ENCODE assay signal across 8 cellular contexts in genomic region chr9:92133949-92134604, GRCh38. TPM values are rescaled to one million over a fixed set of nuclear protein-coding genes. Genes with fewer than 3 reads are reported as not detected.
DNase-seq lines count a peak whose midpoint lies in the region; ATAC-seq, FAIRE-seq and TF ChIP-seq lines count a peak whose summit lies in the region.

No MANE protein-coding gene starts in this region.

- H3K4me3 ChIP-seq in kidney (ENCODE audit: low read length in 2 of 2), result peak overlapping the region in 1 of 2 donors; percentile 29

- H3K4me1 ChIP-seq in kidney (ENCODE audit: control insufficient read depth in 1 of 2, insufficient read depth in 1 of 2, low read depth in 1 of 2, low read length in 2 of 2), result peaks cover 0 to 4% of the 10 kb centered on the region in 2 donors

- TF ChIP-seq CTCF in GM12873 (IDR thresholded peaks at IDR 0.05; ENCODE audit: insufficient read depth, low read depth, low read length, missing control alignments) (peak; percentile 97), kidney (IDR thresholded peaks at IDR 0.05; ENCODE audit: borderline replicate concordance, extremely low read depth, insufficient read depth) (peak; percentile 83)

- H3K27ac ChIP-seq in caudate nucleus (ENCODE audit: low read depth, low read length) (no peak overlapping the region), kidney (ENCODE audit: low read depth in 2 of 2, low read length in 2 of 2) (no peak overlapping the region)

- no peaks in the 10 kb centered on the region for H3K9me3 ChIP-seq in kidney (ENCODE audit: control insufficient read depth in 1 of 2, low read length in 2 of 2)

- no peak for FAIRE-seq in kidney (lab: Jason Lieb, UNC)

- intact Hi-C loops in kidney (cut with DNase I), result loop anchor here (10.0 kb wide), 1 partner anchor 501 kb away; no protein-coding TSS in a partner anchor

- DNase-seq in NCI-H226 (peak; percentile 78), caudate nucleus (lab: John Stamatoyannopoulos, UW) (peak in 57 of 61 donors; percentile 21 to 89 (median 54)), kidney (peak; percentile 92)
- peak; percentile 22 to 59 (median 38) for DNase-seq in activated CD4-positive, CD25-positive, alpha-beta regulatory T cell (lab: John Stamatoyannopoulos, UW)
- DNase-seq in stimulated activated CD4-positive, alpha-beta T cell treated with anti-CD3 and anti-CD28 coated beads, Interleukin-2, amount 100 ng/mL, for 24 hours, result peak; percentile 81 to 85

- ATAC-seq in HG02981 (IDR thresholded peaks at IDR 0.05; ENCODE audit: unreplicated experiment) (peak; percentile 63), GM18907 (IDR thresholded peaks at IDR 0.05; ENCODE audit: unreplicated experiment) (no peak)

- no peaks in the 10 kb centered on the region for H3K36me3 ChIP-seq in kidney (ENCODE audit: control insufficient read depth in 1 of 2, insufficient read depth in 2 of 2, low read length in 2 of 2)

- H3K9ac ChIP-seq in kidney (ENCODE audit: low read length in 2 of 2), result no peak overlapping the region

RNA-seq across cellular contexts. Expression of gene SPTLC1, which starts 18.9 kb away (rescaled TPM):
- total RNA-seq in kidney, result 72.2 TPM
- polyA plus RNA-seq in kidney (ENCODE audit: insufficient read depth, low read depth, low replicate concordance), result 29.4 TPM

Comparison
In these comparisons a context has a peak if more than half of its experiments do, and no peak if none do; other contexts are left out.
1. DNase-seq: peak in every context shown above with its lines; median percentile 92 in kidney; 83 in stimulated activated CD4-positive, alpha-beta T cell treated with anti-CD3 and anti-CD28 coated beads, Interleukin-2, amount 100 ng/mL, for 24 hours; 78 in NCI-H226; 54 in caudate nucleus; 38 in activated CD4-positive, CD25-positive, alpha-beta regulatory T cell.